In the genomic region with DNA sequence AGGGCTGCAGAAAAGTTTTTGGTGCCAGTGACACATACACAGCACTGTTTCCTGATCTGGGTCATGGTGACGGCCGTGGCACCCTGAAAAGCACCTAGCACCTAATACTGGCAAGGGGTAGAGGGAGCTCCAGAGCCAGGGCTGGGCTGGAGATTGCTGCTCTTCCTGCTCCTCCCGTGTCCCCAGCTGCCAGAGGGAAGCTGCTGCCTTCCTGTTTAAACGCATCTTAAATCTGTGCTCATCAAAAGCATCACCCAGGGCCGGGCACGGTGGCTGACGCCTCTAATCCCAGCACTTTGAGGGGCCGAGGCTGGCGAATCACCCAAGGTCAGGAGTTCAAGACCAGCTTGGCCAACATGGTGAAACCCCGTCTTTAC, we compare ENCODE assay signal across 9 cellular contexts.
DNase-seq lines count a peak whose midpoint lies in the region; ATAC-seq, FAIRE-seq and TF ChIP-seq lines count a peak whose summit lies in the region.
"Had no signal": no experiment of that assay in that cellular context is flagged by ENCODE, and none has a peak within 500 bp of the region (broad histone marks: within the 10 kb centered on the region; RNA-seq: fewer than 3 reads in every experiment).

No MANE protein-coding gene starts in this region.

- ATAC-seq in RWPE2 (ENCODE audit: low read depth), result peak; percentile 93
- ATAC-seq in esophagus mucosa, result peak; percentile 98
- peak; percentile 71 for ATAC-seq in naive thymus-derived CD4-positive, alpha-beta T cell

- H3K9me3 ChIP-seq in RWPE2 (ENCODE audit: severe bottlenecking), result no peaks in the 10 kb centered on the region
- no peaks in the 10 kb centered on the region for H3K9me3 ChIP-seq in naive thymus-derived CD4-positive, alpha-beta T cell (ENCODE audit: control insufficient read depth in 2 of 3, low read length in 3 of 3)

- peaks cover 0 to 3% (median 0%) of the 10 kb centered on the region in 5 donors for H3K27me3 Mint-ChIP-seq in naive thymus-derived CD4-positive, alpha-beta T cell

- DNase-seq in D341Med (ENCODE audit: low spot score), result peak; percentile 77
- DNase-seq in H7, result peak; percentile 88
- DNase-seq in RWPE2 (ENCODE audit: low spot score), result peak; percentile 76
- peak in 6 of 9 donors; percentile 24 to 57 (median 42) for DNase-seq in naive thymus-derived CD4-positive, alpha-beta T cell
- no peak for DNase-seq in NCI-H526 treated with DMSO at 0.1 percent for 48 hours (lab: John Stamatoyannopoulos, UW)
- DNase-seq in GM12891 (ENCODE audit: insufficient read length, low spot score), result no peak
- DNase-seq in NCI-H1048 (lab: John Stamatoyannopoulos, UW), result no peak

- no peak overlapping the region for H3K4me3 ChIP-seq in H7 (ENCODE audit: insufficient read depth, low read depth, low read length)
- H3K4me3 ChIP-seq in RWPE2 (ENCODE audit: severe bottlenecking), result no peak overlapping the region
- no peak overlapping the region for H3K4me3 ChIP-seq in naive thymus-derived CD4-positive, alpha-beta T cell (ENCODE audit: low read length)

- TF ChIP-seq POLR2A in GM12891 (IDR thresholded peaks at IDR 0.05; ENCODE audit: low read depth, low read length), result no peak

- FAIRE-seq in GM12891 (lab: Jason Lieb, UNC), result no peak

- H3K36me3 ChIP-seq in H7 (replicated peaks; ENCODE audit: control insufficient read depth, insufficient read depth, low read length) (no peaks in the 10 kb centered on the region), RWPE2 (ENCODE audit: low read depth) (no peaks in the 10 kb centered on the region)
- no peaks in the 10 kb centered on the region for H3K36me3 ChIP-seq in naive thymus-derived CD4-positive, alpha-beta T cell (ENCODE audit: control insufficient read depth in 2 of 3, insufficient read depth in 3 of 3, low read length in 3 of 3)

- peak overlapping the region in 3 of 10 donors; percentile 27 to 66 (median 28) for H3K4me3 Mint-ChIP-seq in naive thymus-derived CD4-positive, alpha-beta T cell
- H3K4me3 Mint-ChIP-seq: T-helper 1 cell treated with Interleukin-12 subunit alpha and Interleukin-12 subunit beta and Interleukin-4 antibody, amounts not matched to agents 30 μg/mL and 1 μg/mL, for 36 hours had no signal

- no peaks in the 10 kb centered on the region for H3K4me1 ChIP-seq in RWPE2 (ENCODE audit: insufficient read depth, poor library complexity, severe bottlenecking)
- peaks cover 0 to 17% of the 10 kb centered on the region in 2 donors for H3K4me1 ChIP-seq in naive thymus-derived CD4-positive, alpha-beta T cell (ENCODE audit: control insufficient read depth in 2 of 2, insufficient read depth in 2 of 2, low read length in 2 of 2)

- CTCF ChIA-PET in naive thymus-derived CD4-positive, alpha-beta T cell (lab: Charles Lee), result interaction anchor here (0.6 to 1.7 kb wide), 10 partner anchors 10 to 299 kb away, joined by 3 to 16 read pairs (median 4); no protein-coding TSS in a partner anchor

- TF ChIP-seq CTCF in RWPE2 (IDR thresholded peaks at IDR 0.05; ENCODE audit: poor library complexity, severe bottlenecking), result peak; percentile 92

- H3K27ac Mint-ChIP-seq in naive thymus-derived CD4-positive, alpha-beta T cell, result peak overlapping the region in 7 of 9 donors; percentile 18 to 91 (median 32)

- H3K27ac ChIP-seq in RWPE2 (ENCODE audit: poor library complexity, severe bottlenecking), result no peak overlapping the region
- no peak overlapping the region for H3K27ac ChIP-seq in naive thymus-derived CD4-positive, alpha-beta T cell (ENCODE audit: low read depth, low read length)

- no peaks in the 10 kb centered on the region for H3K36me3 Mint-ChIP-seq in naive thymus-derived CD4-positive, alpha-beta T cell

- intact Hi-C loops in naive thymus-derived CD4-positive, alpha-beta T cell (cut with micrococcal nuclease), result loop anchor here (1.0 to 5.0 kb wide), 7 partner anchors 33 to 320 kb away; a partner anchor contains a TSS

- H3K9me3 Mint-ChIP-seq in naive thymus-derived CD4-positive, alpha-beta T cell, result no peaks in the 10 kb centered on the region
- H3K9me3 Mint-ChIP-seq: T-helper 1 cell treated with Interleukin-12 subunit alpha and Interleukin-12 subunit beta and Interleukin-4 antibody, amounts not matched to agents 30 μg/mL and 1 μg/mL, for 36 hours had no signal

- peaks cover 0 to 28% (median 22%) of the 10 kb centered on the region in 7 donors for H3K4me1 Mint-ChIP-seq in naive thymus-derived CD4-positive, alpha-beta T cell

- POLR2A ChIA-PET in naive thymus-derived CD4-positive, alpha-beta T cell (lab: Charles Lee), result interaction anchor here (0.7 to 2.7 kb wide), 10 partner anchors 12 to 296 kb away, joined by 3 to 12 read pairs (median 4); a partner anchor contains a TSS

- no peaks in the 10 kb centered on the region for H3K27me3 ChIP-seq in H7 (ENCODE audit: control insufficient read depth, insufficient read depth, low read length)
- H3K27me3 ChIP-seq in RWPE2 (ENCODE audit: insufficient read depth, poor library complexity, severe bottlenecking), result no peaks in the 10 kb centered on the region
- no peaks in the 10 kb centered on the region for H3K27me3 ChIP-seq in naive thymus-derived CD4-positive, alpha-beta T cell (ENCODE audit: control insufficient read depth in 2 of 2, insufficient read depth in 2 of 2, low read length in 2 of 2)

TF ChIP-seq in GM12891, 5 proteins besides CTCF, POLR2A, EP300 and RAD21:
- TF ChIP-seq POLR2AphosphoS5 (IDR thresholded peaks at IDR 0.05; ENCODE audit: low read depth, low read length), result no peak
- TF ChIP-seq SPI1 (IDR thresholded peaks at IDR 0.05; ENCODE audit: low read depth, low read length), result no peak
- no peak for TF ChIP-seq PAX5 (IDR thresholded peaks at IDR 0.05; ENCODE audit: insufficient read depth, low read length, severe bottlenecking)
- TF ChIP-seq TAF1 (IDR thresholded peaks at IDR 0.05; ENCODE audit: low read depth, low read length), result no peak
- no peak for TF ChIP-seq POU2F2 (IDR thresholded peaks at IDR 0.05; ENCODE audit: low read depth, low read length)
TF ChIP-seq in GM12891: peak in this region for 0.

Comparison
In these comparisons a context has a peak if more than half of its experiments do, and no peak if none do; other contexts are left out.
1. DNase-seq: peak in D341Med (single experiment), H7 (single experiment), RWPE2 (single experiment) and naive thymus-derived CD4-positive, alpha-beta T cell (6 of 9); none in NCI-H526 treated with DMSO at 0.1 percent for 48 hours (single experiment), GM12891 (single experiment) and NCI-H1048 (single experiment).
2. Peak in every context shown above with its lines, with median percentiles within 50 percentile points of each other: ATAC-seq.